9 cellular contexts compared by ENCODE assay signal in the genomic region with DNA sequence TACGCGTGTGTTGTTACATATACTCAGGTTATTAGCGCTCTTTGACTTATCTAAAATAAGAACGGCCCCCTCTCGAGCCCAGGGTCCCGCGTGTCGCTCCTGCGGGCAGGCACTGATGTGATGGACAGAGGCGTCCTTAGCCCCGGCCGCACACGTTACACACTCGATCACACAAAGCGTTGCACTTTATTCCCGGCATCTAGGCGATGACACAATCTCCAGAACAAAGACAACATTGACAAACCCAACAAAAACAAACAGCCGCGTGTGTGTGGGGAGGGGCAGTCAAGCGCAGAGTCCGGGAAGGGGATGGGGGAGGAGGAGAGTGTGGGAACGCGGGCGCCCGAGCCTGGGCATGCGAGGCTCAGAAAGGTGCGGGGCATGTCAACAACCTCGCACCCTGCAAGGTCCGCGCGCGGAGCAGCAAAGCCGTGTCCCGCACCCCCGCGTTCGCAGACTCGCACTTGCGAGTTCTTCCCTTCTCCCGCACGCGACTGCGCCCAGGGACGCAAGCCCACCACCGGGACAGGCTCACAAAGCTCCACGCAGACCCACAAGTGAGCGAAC. TPM values are rescaled to one million over a fixed set of nuclear protein-coding genes. Genes with fewer than 3 reads are reported as not detected.
A peak's percentile ranks its signal among the peaks of the same experiment; 100 is the strongest.
DNase-seq lines count a peak whose midpoint lies in the region; TF ChIP-seq lines count a peak whose summit lies in the region.
"Had no signal": no experiment of that assay in that cellular context is flagged by ENCODE, and none has a peak within 500 bp of the region (broad histone marks: within the 10 kb centered on the region; RNA-seq: fewer than 3 reads in every experiment).

No MANE protein-coding gene starts in this region.

- H3K9me2 ChIP-seq in OCI-LY7 (ENCODE audit: insufficient read depth, low read length): no peaks in the 10 kb centered on the region

- H3K36me3 ChIP-seq in neural progenitor cell (no peaks in the 10 kb centered on the region), OCI-LY7 (ENCODE audit: insufficient read depth, low read length) (no peaks in the 10 kb centered on the region)

- BruUV-seq in OCI-LY7 (replicated peaks; lab: Mats Ljungman, UMichigan): no TSS peak

- H3K9ac ChIP-seq in neural progenitor cell: no peak overlapping the region

- H3K27ac Mint-ChIP-seq in activated naive CD4-positive, alpha-beta T cell treated with anti-CD3 and anti-CD28 coated beads, Interleukin-2, amount 50 U/mL, for 24 hours: peak overlapping the region; percentile 65
- H3K27ac Mint-ChIP-seq in neural progenitor cell: no peak overlapping the region

- H3F3A ChIP-seq in neural progenitor cell (ENCODE audit: low read depth): peaks cover 39% of the 10 kb centered on the region

- H3K36me3 Mint-ChIP-seq in activated naive CD4-positive, alpha-beta T cell treated with anti-CD3 and anti-CD28 coated beads, Interleukin-2, amount 50 U/mL, for 24 hours: no peaks in the 10 kb centered on the region
- no peaks in the 10 kb centered on the region for H3K36me3 Mint-ChIP-seq in neural progenitor cell

- H3K27ac ChIP-seq in neural progenitor cell (no peak overlapping the region), OCI-LY7 (ENCODE audit: low read depth, low read length, poor library complexity, severe bottlenecking) (no peak overlapping the region)

- CTCF ChIA-PET in OCI-LY7 (lab: Charles Lee; ENCODE audit: unreplicated experiment): no interaction called here

- no peaks in the 10 kb centered on the region for H3K27me3 Mint-ChIP-seq in activated naive CD4-positive, alpha-beta T cell treated with anti-CD3 and anti-CD28 coated beads, Interleukin-2, amount 50 U/mL, for 24 hours
- H3K27me3 Mint-ChIP-seq in neural progenitor cell (ENCODE audit: insufficient read depth, low read depth): peaks cover 56% of the 10 kb centered on the region

- H3K4me2 ChIP-seq in neural progenitor cell: peak overlapping the region; percentile 95
- H3K4me2 ChIP-seq in OCI-LY7 (ENCODE audit: low read length): no peak overlapping the region; the same call in 1 of the 2 replicates

- peaks cover 59% of the 10 kb centered on the region for H3K4me1 ChIP-seq in neural progenitor cell
- H3K4me1 ChIP-seq in OCI-LY7 (ENCODE audit: insufficient read depth, low read length, poor library complexity, severe bottlenecking): peaks cover 4% of the 10 kb centered on the region

- peak overlapping the region; percentile 88 for H3K4me3 ChIP-seq in LNCaP clone FGC (ENCODE audit: low read depth, low read length)
- peak overlapping the region; percentile 64 for H3K4me3 ChIP-seq in neural progenitor cell
- H3K4me3 ChIP-seq in OCI-LY7 (ENCODE audit: low read depth, low read length, poor library complexity, severe bottlenecking): no peak overlapping the region

- intact Hi-C loops in OCI-LY7 (cut with micrococcal nuclease; ENCODE audit: unreplicated experiment): no loop called here

- POLR2A ChIA-PET in OCI-LY7 (lab: Charles Lee): no interaction called here

- H3K79me2 ChIP-seq in neural progenitor cell (ENCODE audit: low read depth) (no peaks in the 10 kb centered on the region), OCI-LY7 (ENCODE audit: insufficient read depth, low read depth, low read length) (no peaks in the 10 kb centered on the region)

- DNase-seq in COLO668 (lab: John Stamatoyannopoulos, UW; ENCODE audit: unreplicated experiment) (peak; percentile 90), LNCaP clone FGC (ENCODE audit: low read depth) (peak; percentile 88), glomerular visceral epithelial cell (ENCODE audit: extremely low spot score) (peak; percentile 39), neural progenitor cell (ENCODE audit: low spot score) (peak; percentile 55), KG1 (lab: John Stamatoyannopoulos, UW) (no peak), OCI-LY7 (ENCODE audit: low spot score) (no peak)
- no peak for DNase-seq in stimulated activated naive CD4-positive, alpha-beta T cell treated with Interleukin-2 at 50 U/mL for 16 hours (lab: John Stamatoyannopoulos, UW)

- peaks cover 87% of the 10 kb centered on the region for H3K27me3 ChIP-seq in neural progenitor cell

- peaks cover 37% of the 10 kb centered on the region for H3K4me1 Mint-ChIP-seq in activated naive CD4-positive, alpha-beta T cell treated with anti-CD3 and anti-CD28 coated beads, Interleukin-2, amount 50 U/mL, for 24 hours
- peaks cover 51% of the 10 kb centered on the region for H3K4me1 Mint-ChIP-seq in neural progenitor cell

- TF ChIP-seq CTCF in LNCaP clone FGC (IDR thresholded peaks at IDR 0.05; ENCODE audit: control insufficient read depth, extremely low read depth, insufficient read depth): no peak
- TF ChIP-seq CTCF in neural progenitor cell (IDR thresholded peaks at IDR 0.05): no peak
- TF ChIP-seq CTCF in OCI-LY7 (conservative IDR thresholded peaks at IDR 0.05; ENCODE audit: low read length): no peak

- H4K20me1 ChIP-seq in neural progenitor cell (ENCODE audit: low read depth) (peaks cover 13% of the 10 kb centered on the region), OCI-LY7 (ENCODE audit: insufficient read depth, low read length) (no peaks in the 10 kb centered on the region)

- no peak overlapping the region for H2AFZ ChIP-seq in neural progenitor cell (replicated peaks)
- no peak overlapping the region for H2AFZ ChIP-seq in OCI-LY7 (ENCODE audit: low read length)

- peak overlapping the region; percentile 86 for H3K4me3 Mint-ChIP-seq in activated naive CD4-positive, alpha-beta T cell treated with anti-CD3 and anti-CD28 coated beads, Interleukin-2, amount 50 U/mL, for 24 hours
- H3K4me3 Mint-ChIP-seq in neural progenitor cell: peak overlapping the region; percentile 90

- H3K9me3 Mint-ChIP-seq in activated naive CD4-positive, alpha-beta T cell treated with anti-CD3 and anti-CD28 coated beads, Interleukin-2, amount 50 U/mL, for 24 hours: no peaks in the 10 kb centered on the region
- no peaks in the 10 kb centered on the region for H3K9me3 Mint-ChIP-seq in neural progenitor cell

- no peaks in the 10 kb centered on the region for H3K9me3 ChIP-seq in neural progenitor cell (ENCODE audit: low read depth)
- H3K9me3 ChIP-seq in OCI-LY7 (ENCODE audit: low read length): no peaks in the 10 kb centered on the region

RNA-seq across cellular contexts. Expression of a gene that starts 0.5 kb away (rescaled TPM):
- total RNA-seq in neural progenitor cell (ENCODE audit: low replicate concordance) (0.34 and 0.65 TPM in 2 replicates), OCI-LY7 (2022) (not detected in 2 replicates)
- not detected in 2 replicates for total RNA-seq in OCI-LY7 (2014; rRNA removed; shearing (Covaris generic))
- total RNA-seq: T-helper 1 cell treated with Interleukin-12 subunit alpha and Interleukin-12 subunit beta and Interleukin-4 antibody, amounts not matched to agents 30 ng/mL and 1 ng/mL, for 36 hours had no signal

RNA-seq across cellular contexts. Expression of a gene that starts 8.5 kb away (rescaled TPM):
- total RNA-seq in neural progenitor cell (ENCODE audit: low replicate concordance) (14.4 and 29.0 TPM in 2 replicates), OCI-LY7 (2022) (46.1 and 48.0 TPM in 2 replicates)
- 11.6 and 12.3 TPM in 2 replicates for total RNA-seq in OCI-LY7 (2014; rRNA removed; shearing (Covaris generic))

RNA-seq across cellular contexts. Expression of a gene that starts 13.1 kb away (rescaled TPM):
- total RNA-seq in neural progenitor cell (ENCODE audit: low replicate concordance) (16.8 and 133 TPM in 2 replicates), OCI-LY7 (2022) (56.2 and 65.9 TPM in 2 replicates)
- total RNA-seq in OCI-LY7 (2014; rRNA removed; shearing (Covaris generic)): 32.5 and 41.8 TPM in 2 replicates

RNA-seq across cellular contexts. Expression of a gene that starts 45.9 kb away (rescaled TPM):
- 37.8 and 100 TPM in 2 replicates for total RNA-seq in neural progenitor cell (ENCODE audit: low replicate concordance)
- total RNA-seq in OCI-LY7 (2014; rRNA removed; shearing (Covaris generic)): 80.5 and 128 TPM in 2 replicates
- 141 and 166 TPM in 2 replicates for total RNA-seq in OCI-LY7 (2022)

RNA-seq across cellular contexts. Expression of a gene that starts 46.5 kb away (rescaled TPM):
- total RNA-seq in neural progenitor cell (ENCODE audit: low replicate concordance): 3.9 and 10.2 TPM in 2 replicates
- 1.3 and 3.1 TPM in 2 replicates for total RNA-seq in OCI-LY7 (2014; rRNA removed; shearing (Covaris generic))
- 3.9 and 4.5 TPM in 2 replicates for total RNA-seq in OCI-LY7 (2022)

Comparison
In these comparisons a context has a peak if more than half of its experiments do, and no peak if none do; other contexts are left out.
1. DNase-seq: peak in COLO668 (single experiment), LNCaP clone FGC (single experiment), glomerular visceral epithelial cell (single experiment) and neural progenitor cell (single experiment); none in KG1 (single experiment), stimulated activated naive CD4-positive, alpha-beta T cell treated with Interleukin-2 at 50 U/mL for 16 hours (single experiment) and OCI-LY7 (single experiment).